ENCODE assay signal across 19 cellular contexts in genomic region chr10:79440281-79440680, GRCh38. TPM values are rescaled to one million over a fixed set of nuclear protein-coding genes. Genes with fewer than 3 reads are reported as not detected.
DNase-seq lines count a peak whose midpoint lies in the region; ATAC-seq and TF ChIP-seq lines count a peak whose summit lies in the region.
"Had no signal": no experiment of that assay in that cellular context is flagged by ENCODE, and none has a peak within 500 bp of the region (broad histone marks: within the 10 kb centered on the region; RNA-seq: fewer than 3 reads in every experiment).

No MANE protein-coding gene starts in this region.

- H3K79me2 ChIP-seq in GM23338 (replicated peaks; ENCODE audit: insufficient read depth) = no peaks in the 10 kb centered on the region

- no peak for DNase-seq in HFFc6
- no peak for DNase-seq in caudate nucleus (lab: John Stamatoyannopoulos, UW)
- no peak for DNase-seq in substantia nigra (lab: John Stamatoyannopoulos, UW)
- no peak for DNase-seq in NCI-H82 treated with DMSO at 0.1 percent for 48 hours (lab: John Stamatoyannopoulos, UW; ENCODE audit: unreplicated experiment)
- no peak for DNase-seq in GM23338 (ENCODE audit: low spot score)
- DNase-seq: activated CD4-positive, alpha-beta T cell treated with anti-CD3 and anti-CD28 coated beads for 36 hours; activated CD8-positive, alpha-beta memory T cell treated with anti-CD3 and anti-CD28 coated beads, Interleukin-2, amount 10 ng/mL, durations not matched to agents 7 days and 5 days; COR-L47; naive thymus-derived CD4-positive, alpha-beta T cell; NCI-H187 treated with DMSO at 0.1 percent for 48 hours; NCI-H345 had no signal

- H3K9ac ChIP-seq in muscle layer of colon (ENCODE audit: low read length) = no peak overlapping the region
- H3K9ac ChIP-seq: parathyroid adenoma had no signal

- no peak overlapping the region for H3K4me2 ChIP-seq in GM23338

- H3K27ac ChIP-seq in caudate nucleus (ENCODE audit: low read depth, low read length) (peak overlapping the region; percentile 92), muscle layer of colon (ENCODE audit: low read depth, low read length) (peak overlapping the region; percentile 56), substantia nigra (ENCODE audit: low read depth, low read length, poor library complexity, severe bottlenecking) (peak overlapping the region; percentile 91), GM23338 (ENCODE audit: low read depth) (no peak overlapping the region)
- H3K27ac ChIP-seq: parathyroid adenoma had no signal

- no peak for ATAC-seq in GM21737 (IDR thresholded peaks at IDR 0.05; ENCODE audit: unreplicated experiment)
- no peak for ATAC-seq in GM23338
- ATAC-seq: activated CD4-positive, alpha-beta T cell treated with anti-CD3 and anti-CD28 coated beads for 36 hours; activated CD8-positive, alpha-beta memory T cell treated with anti-CD3 and anti-CD28 coated beads, Interleukin-2, amount 10 ng/mL, durations not matched to agents 7 days and 5 days; naive thymus-derived CD4-positive, alpha-beta T cell had no signal

- H3K4me3 Mint-ChIP-seq in HFFc6 (no peak overlapping the region), GM23338 (no peak overlapping the region)
- H3K4me3 Mint-ChIP-seq: activated CD4-positive, alpha-beta T cell treated with anti-CD3 and anti-CD28 coated beads for 36 hours; activated CD8-positive, alpha-beta memory T cell treated with anti-CD3 and anti-CD28 coated beads, Interleukin-2, amount 10 ng/mL, durations not matched to agents 7 days and 5 days; central memory CD8-positive, alpha-beta T cell; naive thymus-derived CD4-positive, alpha-beta T cell had no signal

- H3K27me3 Mint-ChIP-seq in HFFc6 (ENCODE audit: insufficient read depth) (peaks cover 3% of the 10 kb centered on the region), GM23338 (ENCODE audit: insufficient read depth, low read depth, poor library complexity) (peaks cover 20% of the 10 kb centered on the region)
- H3K27me3 Mint-ChIP-seq: central memory CD8-positive, alpha-beta T cell had no signal

- H3K36me3 Mint-ChIP-seq in HFFc6 (ENCODE audit: low read depth) (peaks cover 12% of the 10 kb centered on the region; the same call in 1 of the 2 replicates), GM23338 (ENCODE audit: low read depth) (no peaks in the 10 kb centered on the region)
- H3K36me3 Mint-ChIP-seq: activated CD8-positive, alpha-beta memory T cell treated with anti-CD3 and anti-CD28 coated beads, Interleukin-2, amount 10 ng/mL, durations not matched to agents 7 days and 5 days; naive thymus-derived CD4-positive, alpha-beta T cell had no signal

- H3K4me3 ChIP-seq in muscle layer of colon (ENCODE audit: low read depth in 1 of 2, low read length in 2 of 2) = peak overlapping the region in 1 of 2 donors; percentile 21
- H3K4me3 ChIP-seq in GM23338 = no peak overlapping the region
- H3K4me3 ChIP-seq: lung, skin epidermis had no signal

- H2AFZ ChIP-seq in GM23338 = no peak overlapping the region
- H2AFZ ChIP-seq: parathyroid adenoma had no signal

- H4K20me1 ChIP-seq in GM23338 (replicated peaks; ENCODE audit: insufficient read depth) = no peaks in the 10 kb centered on the region; the same call in 1 of the 2 replicates

- H3K9me3 Mint-ChIP-seq in HFFc6 (no peaks in the 10 kb centered on the region), GM23338 (no peaks in the 10 kb centered on the region)
- H3K9me3 Mint-ChIP-seq: activated T-helper 2 cell treated with anti-CD3 and anti-CD28 coated beads, Interferon-gamma antibody, Interleukin-2, Interleukin-4, amounts not matched to agents 10 μg/mL and 5 μg/mL and 100 μg/mL, durations not matched to agents 14 hours and 24 hours and 36 hours; central memory CD8-positive, alpha-beta T cell; naive thymus-derived CD4-positive, alpha-beta T cell had no signal

- H3K4me1 Mint-ChIP-seq in HFFc6 (ENCODE audit: low read depth) = peaks cover 82% of the 10 kb centered on the region
- peaks cover 23% of the 10 kb centered on the region for H3K4me1 Mint-ChIP-seq in GM23338

- H3K9me2 ChIP-seq in GM23338 (ENCODE audit: insufficient read depth) = no peaks in the 10 kb centered on the region

- H3K4me1 ChIP-seq in muscle layer of colon (ENCODE audit: insufficient read depth, low read length) (peaks cover 87% of the 10 kb centered on the region), GM23338 (ENCODE audit: insufficient read depth) (peaks cover 11% of the 10 kb centered on the region)

- no peaks in the 10 kb centered on the region for H3F3A ChIP-seq in GM23338 (replicated peaks; ENCODE audit: low read depth)

- H3K9me3 ChIP-seq in muscle layer of colon (ENCODE audit: low read length) = no peaks in the 10 kb centered on the region

- no peak for TF ChIP-seq CTCF in HFFc6 (IDR thresholded peaks at IDR 0.05)
- no peak for TF ChIP-seq CTCF in GM23338 (conservative IDR thresholded peaks at IDR 0.05; ENCODE audit: low read depth in 2 of 2)

- peaks cover 18% of the 10 kb centered on the region for H3K36me3 ChIP-seq in muscle layer of colon (ENCODE audit: insufficient read depth, low read length)
- no peaks in the 10 kb centered on the region for H3K36me3 ChIP-seq in GM23338 (ENCODE audit: insufficient read depth)

- H3K27me3 ChIP-seq in muscle layer of colon (ENCODE audit: control insufficient read depth in 1 of 2, insufficient read depth in 2 of 2, low read length in 2 of 2) (no peaks in the 10 kb centered on the region), GM23338 (ENCODE audit: insufficient read depth) (peaks cover 15% of the 10 kb centered on the region)

- peak overlapping the region; percentile 88 for H3K27ac Mint-ChIP-seq in HFFc6
- no peak overlapping the region for H3K27ac Mint-ChIP-seq in GM23338
- H3K27ac Mint-ChIP-seq: activated CD4-positive, alpha-beta T cell treated with anti-CD3 and anti-CD28 coated beads for 36 hours; activated CD8-positive, alpha-beta memory T cell treated with anti-CD3 and anti-CD28 coated beads, Interleukin-2, amount 10 ng/mL, durations not matched to agents 7 days and 5 days; activated T-helper 2 cell treated with anti-CD3 and anti-CD28 coated beads, Interferon-gamma antibody, Interleukin-2, Interleukin-4, amounts not matched to agents 10 μg/mL and 5 μg/mL and 100 μg/mL, durations not matched to agents 14 hours and 24 hours and 36 hours; naive thymus-derived CD4-positive, alpha-beta T cell had no signal

TF ChIP-seq in GM23338, 12 proteins besides CTCF, POLR2A, EP300 and RAD21 (continues in another document):
- TF ChIP-seq ZNF114 (CRISPR knock-in tag; IDR thresholded peaks at IDR 0.05) (no peak), STAT1 (IDR thresholded peaks at IDR 0.05; ENCODE audit: unreplicated experiment) (no peak), EZH2 (IDR thresholded peaks at IDR 0.05; ENCODE audit: low read depth, unreplicated experiment) (no peak), POLR2AphosphoS5 (IDR thresholded peaks at IDR 0.05; ENCODE audit: low read depth) (no peak), ETS1 (IDR thresholded peaks at IDR 0.05) (no peak), NANOG (IDR thresholded peaks at IDR 0.05; ENCODE audit: borderline replicate concordance) (no peak), ZNF331 (CRISPR knock-in tag; IDR thresholded peaks at IDR 0.05; ENCODE audit: low read depth) (no peak), JUNB (IDR thresholded peaks at IDR 0.05; ENCODE audit: unreplicated experiment) (no peak), EZH2phosphoT487 (IDR thresholded peaks at IDR 0.05; ENCODE audit: unreplicated experiment) (no peak)

RNA-seq across cellular contexts. Expression of gene ZCCHC24, which starts 5.1 kb away (rescaled TPM):
- 10 to 100 TPM; 33.2 to 40.3 (median 37.5) TPM for total RNA-seq in HFFc6 (2021; fragmentation: NEBNext Ultra II Directional; extraction: Animal tissue kit (Norgen Biotek cat#: 25700))
- 7.2 and 10.1 TPM in 2 replicates for total RNA-seq in GM23338 (2014; rRNA removed; shearing (Covaris generic))
- polyA plus RNA-seq in GM23338 (2016; fragmentation: Nextera tagmentation; extraction: Ambion mirVana) = 2.0 and 2.9 TPM in 2 replicates
- total RNA-seq: HT-29 had no signal
